In the genomic region with DNA sequence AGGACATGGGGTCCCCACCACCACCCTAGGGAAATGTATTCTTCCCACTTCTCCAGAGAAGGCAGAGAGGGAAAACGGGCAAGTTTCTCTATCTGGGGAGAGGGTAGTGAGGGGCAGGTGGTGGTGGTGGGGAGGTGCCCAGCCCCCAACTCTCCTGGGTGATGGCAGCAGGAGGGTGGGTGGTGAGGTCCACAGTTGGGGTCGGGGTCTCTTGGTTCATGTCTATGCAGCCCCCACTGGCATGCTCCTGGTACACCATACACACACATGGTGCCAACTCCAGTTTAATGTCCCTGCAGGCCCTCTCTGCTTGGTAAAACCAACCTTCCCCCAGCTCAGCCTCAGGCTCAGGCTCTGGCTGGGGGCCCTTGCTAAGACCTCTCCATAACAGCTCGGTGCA, we compare ENCODE assay signal across 24 cellular contexts.
"Had no signal": no experiment of that assay in that cellular context is flagged by ENCODE, and none has a peak within 500 bp of the region (broad histone marks: within the 10 kb centered on the region; RNA-seq: fewer than 3 reads in every experiment).

No MANE protein-coding gene starts in this region.

- H3K4me1 ChIP-seq: gastrocnemius medialis, pancreas, stomach, testis, tibial artery had no signal

- H3K4me3 Mint-ChIP-seq: endodermal cell; natural killer cell; stimulated activated naive B cell treated with anti-CD40 and anti-IgM and Interleukin-4, amounts not matched to agents 10 μg/mL and 1 μg/mL and 100 μg/mL, for 72 hours had no signal

- H3K4me3 ChIP-seq: cardiac muscle cell, gastrocnemius medialis, left lung, pancreas, sigmoid colon, stomach, testis, tibial artery had no signal

- ATAC-seq: esophagus mucosa; gastrocnemius medialis; left lung; natural killer cell; stimulated activated naive B cell treated with anti-CD40 and anti-IgM and Interleukin-4, amounts not matched to agents 10 μg/mL and 1 μg/mL and 100 μg/mL, for 72 hours had no signal

- H3K27ac Mint-ChIP-seq: endodermal cell; natural killer cell; progenitor cell of endocrine pancreas; stimulated activated naive B cell treated with anti-CD40 and anti-IgM and Interleukin-4, amounts not matched to agents 10 μg/mL and 1 μg/mL and 100 μg/mL, for 72 hours had no signal

- H3K27ac ChIP-seq: cardiac muscle cell, epithelial cell of prostate, gastrocnemius medialis, left lung, neutrophil, pancreas, sigmoid colon, stomach, testis, tibial artery had no signal

- H3K4me1 Mint-ChIP-seq: natural killer cell; stimulated activated naive B cell treated with anti-CD40 and anti-IgM and Interleukin-4, amounts not matched to agents 10 μg/mL and 1 μg/mL and 100 μg/mL, for 72 hours had no signal

- H3K27me3 ChIP-seq: cardiac muscle cell, gastrocnemius medialis, pancreas, sigmoid colon, stomach, testis, tibial artery had no signal

- H3K36me3 ChIP-seq: cardiac muscle cell, gastrocnemius medialis, left lung, neutrophil, sigmoid colon, tibial artery had no signal

- FAIRE-seq: colon, keratinocyte, pancreas, urothelium cell line had no signal

- H3K9me3 ChIP-seq: gastrocnemius medialis, left lung, neutrophil, pancreas, sigmoid colon, testis, tibial artery had no signal

- DNase-seq: effector CD8-positive, alpha-beta T cell; endodermal cell; foreskin fibroblast; gastrocnemius medialis; left lung; mammary epithelial cell; mesendoderm; natural killer cell; sigmoid colon; stimulated activated CD4-positive, alpha-beta T cell treated with anti-CD3 and anti-CD28 coated beads, Interleukin-2, amount 100 ng/mL, for 24 hours; stimulated activated CD4-positive, alpha-beta T cell treated with anti-CD3 and anti-CD28 coated beads, Interleukin-4, amount 100 ng/mL, for 4 hours; stimulated activated naive B cell treated with anti-CD40 and anti-IgM and Interleukin-4, amounts not matched to agents 10 μg/mL and 1 μg/mL and 100 μg/mL, for 72 hours; stomach; testis; tibial artery had no signal

- H3K36me3 Mint-ChIP-seq: natural killer cell; stimulated activated naive B cell treated with anti-CD40 and anti-IgM and Interleukin-4, amounts not matched to agents 10 μg/mL and 1 μg/mL and 100 μg/mL, for 72 hours had no signal
